Comparison of ENCODE assay signal across 10 cellular contexts in genomic region chr5:134906811-134907210, GRCh38. TPM values are rescaled to one million over a fixed set of nuclear protein-coding genes. Genes with fewer than 3 reads are reported as not detected.
A peak's percentile ranks its signal among the peaks of the same experiment; 100 is the strongest.
DNase-seq lines count a peak whose midpoint lies in the region; ATAC-seq and TF ChIP-seq lines count a peak whose summit lies in the region.
"Had no signal": no experiment of that assay in that cellular context is flagged by ENCODE, and none has a peak within 500 bp of the region (broad histone marks: within the 10 kb centered on the region; RNA-seq: fewer than 3 reads in every experiment).

No MANE protein-coding gene starts in this region.

- no peak overlapping the region for H4K5ac ChIP-seq in H9 (ENCODE audit: insufficient read length, low read depth, low read length)

- H3K27ac Mint-ChIP-seq in CD4-positive, CD25-positive, alpha-beta regulatory T cell, result peak overlapping the region; percentile 75 to 98 (median 91)
- H3K27ac Mint-ChIP-seq in H9, result no peak overlapping the region
- H3K27ac Mint-ChIP-seq in activated CD8-positive, alpha-beta T cell treated with anti-CD3 and anti-CD28 coated beads for 36 hours, result peak overlapping the region; percentile 77
- peak overlapping the region; percentile 51 to 99 (median 81) for H3K27ac Mint-ChIP-seq in naive thymus-derived CD4-positive, alpha-beta T cell

- no peaks in the 10 kb centered on the region for H3K23me2 ChIP-seq in H9 (ENCODE audit: insufficient read length, low read depth, low read length, poor library complexity, severe bottlenecking)

- no peak overlapping the region for H2BK120ac ChIP-seq in H9 (ENCODE audit: low read depth, low read length, poor library complexity, severe bottlenecking)

- H3K18ac ChIP-seq in H9 (ENCODE audit: insufficient read length, low read depth, low read length), result no peak overlapping the region

- H3K79me1 ChIP-seq in H9 (ENCODE audit: insufficient read depth, low read depth, low read length, poor library complexity, severe bottlenecking), result no peaks in the 10 kb centered on the region

- no peaks in the 10 kb centered on the region for H3K27me3 ChIP-seq in CD4-positive, CD25-positive, alpha-beta regulatory T cell (ENCODE audit: control insufficient read depth, insufficient read depth, low read length)
- H3K27me3 ChIP-seq in H9 (ENCODE audit: insufficient read depth, low read length), result no peaks in the 10 kb centered on the region
- no peaks in the 10 kb centered on the region for H3K27me3 ChIP-seq in naive thymus-derived CD4-positive, alpha-beta T cell (ENCODE audit: control insufficient read depth in 2 of 2, insufficient read depth in 2 of 2, low read length in 2 of 2)

- H3K4me2 ChIP-seq in H9 (ENCODE audit: insufficient read depth, insufficient read length, low read length), result no peak overlapping the region

- H3K79me2 ChIP-seq in H9 (ENCODE audit: insufficient read depth, low read length), result no peaks in the 10 kb centered on the region

- ATAC-seq in CD4-positive, CD25-positive, alpha-beta regulatory T cell (ENCODE audit: low read depth in 2 of 2), result no peak
- no peak for ATAC-seq in activated CD8-positive, alpha-beta T cell treated with anti-CD3 and anti-CD28 coated beads for 36 hours
- no peak for ATAC-seq in naive thymus-derived CD4-positive, alpha-beta T cell
- ATAC-seq in HG02852 (IDR thresholded peaks at IDR 0.05; ENCODE audit: unreplicated experiment), result no peak
- no peak for ATAC-seq in Right ventricle myocardium inferior
- ATAC-seq: HepG2, right cardiac atrium had no signal

- H2AK5ac ChIP-seq in H9 (ENCODE audit: insufficient read length, low read length), result no peak overlapping the region

- no peak overlapping the region for H2BK5ac ChIP-seq in H9 (ENCODE audit: insufficient read length, low read length)

- no peak overlapping the region for H3K14ac ChIP-seq in H9 (ENCODE audit: insufficient read depth, low read length)

- POLR2A ChIA-PET in activated CD8-positive, alpha-beta T cell treated with anti-CD3 and anti-CD28 coated beads for 36 hours (lab: Charles Lee), result interaction anchor here (0.7 to 3.4 kb wide), 5 partner anchors 12 to 129 kb away, joined by 3 to 41 read pairs (median 4); partner anchors contain the start of genes C5orf24 and TXNDC15
- POLR2A ChIA-PET in naive thymus-derived CD4-positive, alpha-beta T cell (lab: Charles Lee), result interaction anchor here (0.9 to 3.9 kb wide), 4 partner anchors 23 to 418 kb away, joined by 3 to 37 read pairs (median 4); partner anchors contain the start of genes C5orf24 and CAMLG

- no peaks in the 10 kb centered on the region for H3K27me3 Mint-ChIP-seq in CD4-positive, CD25-positive, alpha-beta regulatory T cell
- H3K27me3 Mint-ChIP-seq in H9 (ENCODE audit: low read depth), result no peaks in the 10 kb centered on the region
- H3K27me3 Mint-ChIP-seq in activated CD8-positive, alpha-beta T cell treated with anti-CD3 and anti-CD28 coated beads for 36 hours, result no peaks in the 10 kb centered on the region
- H3K27me3 Mint-ChIP-seq in naive thymus-derived CD4-positive, alpha-beta T cell, result no peaks in the 10 kb centered on the region

- H2BK12ac ChIP-seq in H9 (ENCODE audit: insufficient read length, low read depth, low read length), result no peak overlapping the region

- H2AFZ ChIP-seq in H9 (ENCODE audit: low read length), result no peak overlapping the region

- no peak overlapping the region for H3T11ph ChIP-seq in H9 (ENCODE audit: low read length)

- H2BK20ac ChIP-seq in H9 (ENCODE audit: low read depth, low read length, poor library complexity, severe bottlenecking), result no peak overlapping the region

- H3K27ac ChIP-seq in CD4-positive, CD25-positive, alpha-beta regulatory T cell (ENCODE audit: insufficient read depth, low read length, poor library complexity, severe bottlenecking), result peak overlapping the region; percentile 91
- no peak overlapping the region for H3K27ac ChIP-seq in H9 (ENCODE audit: insufficient read length, low read depth, low read length)
- no peak overlapping the region for H3K27ac ChIP-seq in naive thymus-derived CD4-positive, alpha-beta T cell (ENCODE audit: low read depth, low read length)

- peaks cover 10% of the 10 kb centered on the region for H3K36me3 ChIP-seq in CD4-positive, CD25-positive, alpha-beta regulatory T cell (ENCODE audit: control insufficient read depth, insufficient read depth, low read length)
- H3K36me3 ChIP-seq in naive thymus-derived CD4-positive, alpha-beta T cell (ENCODE audit: control insufficient read depth in 2 of 3, insufficient read depth in 3 of 3, low read length in 3 of 3), result peaks cover 0 to 12% (median 7%) of the 10 kb centered on the region in 3 experiments

- peaks cover 4% of the 10 kb centered on the region for H3K4me1 ChIP-seq in CD4-positive, CD25-positive, alpha-beta regulatory T cell (ENCODE audit: control insufficient read depth, insufficient read depth, low read length, poor library complexity, severe bottlenecking)
- H3K4me1 ChIP-seq in H9 (ENCODE audit: insufficient read depth, low read length), result 0 out of 2 replicates have a peak, but pooled peaks cover 3% of the 10 kb centered on the region
- no peaks in the 10 kb centered on the region for H3K4me1 ChIP-seq in naive thymus-derived CD4-positive, alpha-beta T cell (ENCODE audit: control insufficient read depth in 2 of 2, insufficient read depth in 2 of 2, low read length in 2 of 2)

- TF ChIP-seq CTCF in H9 (conservative IDR thresholded peaks at IDR 0.05), result no peak
- no peak for TF ChIP-seq CTCF in activated CD8-positive, alpha-beta T cell treated with anti-CD3 and anti-CD28 coated beads for 36 hours (IDR thresholded peaks at IDR 0.05)

- peaks cover 9% of the 10 kb centered on the region for H3K36me3 Mint-ChIP-seq in CD4-positive, CD25-positive, alpha-beta regulatory T cell
- peaks cover 3 to 28% (median 13%) of the 10 kb centered on the region in 3 experiments; a peak in 5 of 7 replicates for H3K36me3 Mint-ChIP-seq in H9 (ENCODE audit: insufficient read depth in 1 of 3, low read depth in 3 of 3)
- H3K36me3 Mint-ChIP-seq in activated CD8-positive, alpha-beta T cell treated with anti-CD3 and anti-CD28 coated beads for 36 hours (ENCODE audit: low read depth), result peaks cover 5% of the 10 kb centered on the region
- H3K36me3 Mint-ChIP-seq in naive thymus-derived CD4-positive, alpha-beta T cell, result peaks cover 0 to 20% (median 7%) of the 10 kb centered on the region in 5 donors

- intact Hi-C loops in activated CD8-positive, alpha-beta T cell treated with anti-CD3 and anti-CD28 coated beads for 36 hours (cut with micrococcal nuclease), result no loop called here
- intact Hi-C loops in naive thymus-derived CD4-positive, alpha-beta T cell (cut with micrococcal nuclease), result loop anchor here (5.0 to 10.0 kb wide), 3 partner anchors 285 to 942 kb away; partner anchors contain the start of genes C5orf15 (in 1 of the 2) and PPP2CA (in 1 of the 2)
- intact Hi-C loops in Right ventricle myocardium inferior (cut with DNase I), result loop anchor here (5.0 to 10.0 kb wide), 2 partner anchors 60 to 428 kb away; partner anchors contain the start of gene C5orf24

- no peak overlapping the region for H3K23ac ChIP-seq in H9 (ENCODE audit: insufficient read length, low read depth, low read length)

- no CpG with 5 or more reads among the region's 1 CpG for WGBS in H9 (ENCODE audit: extremely low coverage, insufficient read length, low lambda C conversion rate)

- H2BK15ac ChIP-seq in H9 (ENCODE audit: low read depth, low read length), result no peak overlapping the region

- no peak overlapping the region for H4K91ac ChIP-seq in H9 (ENCODE audit: insufficient read length, low read depth, low read length)

- H3K9ac ChIP-seq in H9 (ENCODE audit: extremely low read depth, insufficient read length, low read length), result no peak overlapping the region

- no peak overlapping the region for H3K4me3 ChIP-seq in CD4-positive, CD25-positive, alpha-beta regulatory T cell (ENCODE audit: low read depth, low read length)
- no peak overlapping the region for H3K4me3 ChIP-seq in naive thymus-derived CD4-positive, alpha-beta T cell (ENCODE audit: low read length)

- peak in 1 of 3 donors; percentile 15 for DNase-seq in CD4-positive, CD25-positive, alpha-beta regulatory T cell
- DNase-seq in H9 (no peak), activated gamma-delta T cell (lab: John Stamatoyannopoulos, UW) (no peak), Right ventricle myocardium inferior (ENCODE audit: missing footprints) (no peak)
- DNase-seq in activated CD8-positive, alpha-beta T cell treated with anti-CD3 and anti-CD28 coated beads for 36 hours, result no peak
- no peak for DNase-seq in naive thymus-derived CD4-positive, alpha-beta T cell
- DNase-seq: NCI-H1436 treated with DMSO at 0.1 percent for 48 hours had no signal

- CTCF ChIA-PET in activated CD8-positive, alpha-beta T cell treated with anti-CD3 and anti-CD28 coated beads for 36 hours (lab: Charles Lee), result interaction anchor here (0.9 to 6.5 kb wide), 3 partner anchors 11 to 122 kb away, joined by 4 to 53 read pairs (median 4); no protein-coding TSS in a partner anchor
- CTCF ChIA-PET in naive thymus-derived CD4-positive, alpha-beta T cell (lab: Charles Lee), result interaction anchor here (0.6 to 0.7 kb wide), 2 partner anchors 129 to 168 kb away, joined by 3 read pairs; partner anchors contain the start of gene CAMLG

- no peak overlapping the region for H4K8ac ChIP-seq in H9 (replicated peaks; ENCODE audit: insufficient read length, low read depth, low read length)

- H3K4me3 Mint-ChIP-seq in CD4-positive, CD25-positive, alpha-beta regulatory T cell, result peak overlapping the region; percentile 68 to 80 (median 72)
- peak overlapping the region; percentile 63 to 90; a peak in 3 of 5 replicates for H3K4me3 Mint-ChIP-seq in H9
- H3K4me3 Mint-ChIP-seq in activated CD8-positive, alpha-beta T cell treated with anti-CD3 and anti-CD28 coated beads for 36 hours, result peak overlapping the region; percentile 92
- H3K4me3 Mint-ChIP-seq in naive thymus-derived CD4-positive, alpha-beta T cell, result peak overlapping the region in 9 of 10 donors; percentile 27 to 97 (median 49)

- no peaks in the 10 kb centered on the region for H4K20me1 ChIP-seq in H9 (ENCODE audit: control insufficient read depth, insufficient read depth, insufficient read length)

- H3K9me3 Mint-ChIP-seq in CD4-positive, CD25-positive, alpha-beta regulatory T cell, result no peaks in the 10 kb centered on the region
- no peaks in the 10 kb centered on the region for H3K9me3 Mint-ChIP-seq in H9
- no peaks in the 10 kb centered on the region for H3K9me3 Mint-ChIP-seq in activated CD8-positive, alpha-beta T cell treated with anti-CD3 and anti-CD28 coated beads for 36 hours
- no peaks in the 10 kb centered on the region for H3K9me3 Mint-ChIP-seq in naive thymus-derived CD4-positive, alpha-beta T cell

- H3K9me3 ChIP-seq in CD4-positive, CD25-positive, alpha-beta regulatory T cell (ENCODE audit: control insufficient read depth in 2 of 2, low read length in 2 of 2), result no peaks in the 10 kb centered on the region
- no peaks in the 10 kb centered on the region for H3K9me3 ChIP-seq in H9 (ENCODE audit: control insufficient read depth, low read depth, low read length)
- no peaks in the 10 kb centered on the region for H3K9me3 ChIP-seq in naive thymus-derived CD4-positive, alpha-beta T cell (ENCODE audit: control insufficient read depth in 2 of 3, low read length in 3 of 3)

- peaks cover 5 to 23% (median 10%) of the 10 kb centered on the region in 4 donors for H3K4me1 Mint-ChIP-seq in CD4-positive, CD25-positive, alpha-beta regulatory T cell
- H3K4me1 Mint-ChIP-seq in H9, result peaks cover 5 to 8% of the 10 kb centered on the region in 2 experiments
- peaks cover 21% of the 10 kb centered on the region for H3K4me1 Mint-ChIP-seq in activated CD8-positive, alpha-beta T cell treated with anti-CD3 and anti-CD28 coated beads for 36 hours (ENCODE audit: low read depth)
- H3K4me1 Mint-ChIP-seq in naive thymus-derived CD4-positive, alpha-beta T cell, result peaks cover 0 to 35% (median 7%) of the 10 kb centered on the region in 7 donors

- no peak overlapping the region for H3K4ac ChIP-seq in H9 (ENCODE audit: low read depth, low read length)

- no peak overlapping the region for H3K56ac ChIP-seq in H9 (ENCODE audit: insufficient read length, low read depth, low read length)

RNA-seq across cellular contexts. Expression of gene PCBD2, which starts 1.9 kb away (rescaled TPM):
- total RNA-seq in CD4-positive, CD25-positive, alpha-beta regulatory T cell, result 10.6 TPM
- polyA plus RNA-seq in CD4-positive, CD25-positive, alpha-beta regulatory T cell, result 10 to 100 TPM; 10.3 to 12.5 (median 11.5) TPM
- total RNA-seq in H9 (2021) (11.0 and 11.9 TPM in 2 replicates), Right ventricle myocardium inferior (24.7 TPM)
- total RNA-seq in activated CD8-positive, alpha-beta T cell treated with anti-CD3 and anti-CD28 coated beads for 36 hours, result 1 to 10 TPM; 8.1 to 8.8 TPM
- 10 to 100 TPM; 10.6 to 15.8 (median 14.3) TPM for total RNA-seq in naive thymus-derived CD4-positive, alpha-beta T cell
- 10 to 100 TPM; 12.3 to 14.6 TPM for polyA plus RNA-seq in naive thymus-derived CD4-positive, alpha-beta T cell

RNA-seq across cellular contexts. Expression of gene TXNDC15, which starts 32.6 kb away (rescaled TPM):
- 33.9 TPM for total RNA-seq in CD4-positive, CD25-positive, alpha-beta regulatory T cell
- polyA plus RNA-seq in CD4-positive, CD25-positive, alpha-beta regulatory T cell, result 10 to 100 TPM; 15.4 to 23.1 (median 17.2) TPM
- total RNA-seq in H9 (2021) (31.3 and 31.7 TPM in 2 replicates), Right ventricle myocardium inferior (52.8 TPM)
- total RNA-seq in activated CD8-positive, alpha-beta T cell treated with anti-CD3 and anti-CD28 coated beads for 36 hours, result 10 to 100 TPM; 17.1 to 26.7 TPM
- total RNA-seq in naive thymus-derived CD4-positive, alpha-beta T cell, result 10 to 100 TPM; 24.2 to 71.3 (median 36.8) TPM
- 10 to 100 TPM; 13.2 to 13.4 TPM for polyA plus RNA-seq in naive thymus-derived CD4-positive, alpha-beta T cell

Comparison
In these comparisons a context has a peak if more than half of its experiments do, and no peak if none do; other contexts are left out.
1. H3K27ac Mint-ChIP-seq: peak in CD4-positive, CD25-positive, alpha-beta regulatory T cell (3 of 3), activated CD8-positive, alpha-beta T cell treated with anti-CD3 and anti-CD28 coated beads for 36 hours (single experiment) and naive thymus-derived CD4-positive, alpha-beta T cell (9 of 9); none in H9 (0 of 3).
2. Peak in every context shown above with its lines, with median percentiles within 50 percentile points of each other: H3K4me3 Mint-ChIP-seq.